In genomic region chr7:139767561-139767982, GRCh38 we compare ENCODE assay signal across 9 cellular contexts. TPM values are rescaled to one million over a fixed set of nuclear protein-coding genes. Genes with fewer than 3 reads are reported as not detected.
DNase-seq lines count a peak whose midpoint lies in the region; ATAC-seq lines count a peak whose summit lies in the region.
"Had no signal": no experiment of that assay in that cellular context is flagged by ENCODE, and none has a peak within 500 bp of the region (broad histone marks: within the 10 kb centered on the region; RNA-seq: fewer than 3 reads in every experiment).

No MANE protein-coding gene starts in this region.

- POLR2A ChIA-PET in activated CD4-positive, alpha-beta memory T cell treated with anti-CD3 and anti-CD28 coated beads, Interleukin-2, amount 10 ng/mL, durations not matched to agents 7 days and 5 days (lab: Charles Lee) = interaction anchor here (0.9 to 2.8 kb wide), 8 partner anchors 10 to 132 kb away, joined by 3 to 20 read pairs (median 5); partner anchors contain the start of gene HIPK2

- peaks cover 45% of the 10 kb centered on the region for H3K36me3 Mint-ChIP-seq in activated CD4-positive, alpha-beta memory T cell treated with anti-CD3 and anti-CD28 coated beads, Interleukin-2, amount 10 ng/mL, durations not matched to agents 7 days and 5 days (ENCODE audit: low read depth)
- H3K36me3 Mint-ChIP-seq in stimulated activated naive B cell treated with anti-CD40 and anti-IgM and Interleukin-4, amounts not matched to agents 10 μg/mL and 1 μg/mL and 100 μg/mL, for 72 hours = peaks cover 41 to 42% of the 10 kb centered on the region in 2 donors

- peak overlapping the region; percentile 50 for H3K4me3 Mint-ChIP-seq in activated CD4-positive, alpha-beta memory T cell treated with anti-CD3 and anti-CD28 coated beads, Interleukin-2, amount 10 ng/mL, durations not matched to agents 7 days and 5 days
- no peak overlapping the region for H3K4me3 Mint-ChIP-seq in stimulated activated naive B cell treated with anti-CD40 and anti-IgM and Interleukin-4, amounts not matched to agents 10 μg/mL and 1 μg/mL and 100 μg/mL, for 72 hours

- no peaks in the 10 kb centered on the region for H3K27me3 Mint-ChIP-seq in activated CD4-positive, alpha-beta memory T cell treated with anti-CD3 and anti-CD28 coated beads, Interleukin-2, amount 10 ng/mL, durations not matched to agents 7 days and 5 days
- no peaks in the 10 kb centered on the region for H3K27me3 Mint-ChIP-seq in stimulated activated naive B cell treated with anti-CD40 and anti-IgM and Interleukin-4, amounts not matched to agents 10 μg/mL and 1 μg/mL and 100 μg/mL, for 72 hours

- H3K27ac Mint-ChIP-seq in activated CD4-positive, alpha-beta memory T cell treated with anti-CD3 and anti-CD28 coated beads, Interleukin-2, amount 10 ng/mL, durations not matched to agents 7 days and 5 days = peak overlapping the region; percentile 99
- peak overlapping the region; percentile 32 for H3K27ac Mint-ChIP-seq in stimulated activated naive B cell treated with anti-CD40 and anti-IgM and Interleukin-4, amounts not matched to agents 10 μg/mL and 1 μg/mL and 100 μg/mL, for 72 hours

- peak; percentile 15 to 18 for ATAC-seq in activated CD4-positive, CD25-positive, alpha-beta regulatory T cell treated with anti-CD3 and anti-CD28 coated beads, Interleukin-2, amount 50 U/mL, for 24 hours
- ATAC-seq in HG02970 (IDR thresholded peaks at IDR 0.05; ENCODE audit: low FRiP score, unreplicated experiment) = peak; percentile 69
- ATAC-seq in stimulated activated naive B cell treated with anti-CD40 and anti-IgM and Interleukin-4, amounts not matched to agents 10 μg/mL and 1 μg/mL and 100 μg/mL, for 72 hours (replicated peaks) = peak; percentile 67 to 73

- peaks cover 68% of the 10 kb centered on the region for H3K4me1 Mint-ChIP-seq in activated CD4-positive, alpha-beta memory T cell treated with anti-CD3 and anti-CD28 coated beads, Interleukin-2, amount 10 ng/mL, durations not matched to agents 7 days and 5 days
- H3K4me1 Mint-ChIP-seq in stimulated activated naive B cell treated with anti-CD40 and anti-IgM and Interleukin-4, amounts not matched to agents 10 μg/mL and 1 μg/mL and 100 μg/mL, for 72 hours = peaks cover 46 to 68% of the 10 kb centered on the region in 2 donors

- no peak for DNase-seq in activated CD4-positive, CD25-positive, alpha-beta regulatory T cell treated with anti-CD3 and anti-CD28 coated beads, Interleukin-2, amount 50 U/mL, for 72 hours
- peak; percentile 30 for DNase-seq in activated CD4-positive, alpha-beta memory T cell treated with anti-CD3 and anti-CD28 coated beads, Interleukin-2, amount 10 ng/mL, durations not matched to agents 7 days and 5 days
- DNase-seq in stimulated activated naive B cell treated with anti-CD40 and anti-IgM and Interleukin-4, amounts not matched to agents 10 μg/mL and 1 μg/mL and 100 μg/mL, for 72 hours = no peak
- no peak for DNase-seq in NCI-H524 treated with DMSO at 0.1 percent for 48 hours (lab: John Stamatoyannopoulos, UW)
- DNase-seq in pons (ENCODE audit: low spot score) = no peak
- no peak for DNase-seq in activated gamma-delta T cell (lab: John Stamatoyannopoulos, UW)
- DNase-seq: heart right ventricle had no signal

- CTCF ChIA-PET in activated CD4-positive, alpha-beta memory T cell treated with anti-CD3 and anti-CD28 coated beads, Interleukin-2, amount 10 ng/mL, durations not matched to agents 7 days and 5 days (lab: Charles Lee) = interaction anchor here (1.3 to 1.4 kb wide), 2 partner anchors 11 to 149 kb away, joined by 4 read pairs; partner anchors contain the start of gene HIPK2

- H3K9me3 Mint-ChIP-seq in activated CD4-positive, alpha-beta memory T cell treated with anti-CD3 and anti-CD28 coated beads, Interleukin-2, amount 10 ng/mL, durations not matched to agents 7 days and 5 days = no peaks in the 10 kb centered on the region
- no peaks in the 10 kb centered on the region for H3K9me3 Mint-ChIP-seq in stimulated activated naive B cell treated with anti-CD40 and anti-IgM and Interleukin-4, amounts not matched to agents 10 μg/mL and 1 μg/mL and 100 μg/mL, for 72 hours

RNA-seq across cellular contexts. Expression of gene HIPK2, which starts 10.2 kb away (rescaled TPM):
- total RNA-seq in activated CD4-positive, alpha-beta memory T cell treated with anti-CD3 and anti-CD28 coated beads, Interleukin-2, amount 10 ng/mL, durations not matched to agents 7 days and 5 days = 10 to 100 TPM; 24.0 to 25.2 TPM

Comparison
In these comparisons a context has a peak if more than half of its experiments do, and no peak if none do; other contexts are left out.
1. ATAC-seq: peak in every context shown above with its lines; median percentile 70 in stimulated activated naive B cell treated with anti-CD40 and anti-IgM and Interleukin-4, amounts not matched to agents 10 μg/mL and 1 μg/mL and 100 μg/mL, for 72 hours; 69 in HG02970; 16 in activated CD4-positive, CD25-positive, alpha-beta regulatory T cell treated with anti-CD3 and anti-CD28 coated beads, Interleukin-2, amount 50 U/mL, for 24 hours.